Comparison of ENCODE assay signal across 25 cellular contexts in genomic region chr9:120177121-120177520, GRCh38.
"Had no signal": no experiment of that assay in that cellular context is flagged by ENCODE, and none has a peak within 500 bp of the region (broad histone marks: within the 10 kb centered on the region; RNA-seq: fewer than 3 reads in every experiment).

No MANE protein-coding gene starts in this region.

- H3K9me3 ChIP-seq: left ventricle myocardium inferior, neutrophil, right atrium auricular region, uterus had no signal

- H3K27ac Mint-ChIP-seq: immature natural killer cell; mesothelial cell of epicardium; naive B cell; natural killer cell; nephron progenitor cell; neural progenitor cell; stimulated activated effector memory CD8-positive, alpha-beta T cell treated with anti-CD3 and anti-CD28 coated beads, Interleukin-12 subunit alpha, Interleukin-12 subunit beta, amount 100 ng/mL, for 72 hours; stimulated activated naive CD8-positive, alpha-beta T cell treated with anti-CD3 and anti-CD28 coated beads, Interleukin-15, amount 100 ng/mL, for 72 hours; type B pancreatic cell had no signal

- H3K27me3 ChIP-seq: neural progenitor cell, neutrophil, right atrium auricular region, sigmoid colon, spleen, tibial nerve, uterus had no signal

- DNase-seq: hippocampal formation; immature natural killer cell; left ventricle myocardium inferior; mesendoderm; naive B cell; natural killer cell; nephron progenitor cell; occipital lobe; sigmoid colon; small intestine; spleen; stimulated activated CD4-positive, alpha-beta T cell treated with anti-CD3 and anti-CD28 coated beads, Interleukin-4, amount 100 ng/mL, for 24 hours; stimulated activated naive CD4-positive, alpha-beta T cell treated with Interleukin-2 at 50 U/mL for 16 hours; stimulated activated naive CD8-positive, alpha-beta T cell treated with anti-CD3 and anti-CD28 coated beads, Interleukin-15, amount 100 ng/mL, for 72 hours; uterus had no signal

- H3K9ac ChIP-seq: neural progenitor cell, parathyroid adenoma had no signal

- ATAC-seq: natural killer cell; stimulated activated effector memory CD8-positive, alpha-beta T cell treated with anti-CD3 and anti-CD28 coated beads, Interleukin-12 subunit alpha, Interleukin-12 subunit beta, amount 100 ng/mL, for 72 hours; stimulated activated naive CD8-positive, alpha-beta T cell treated with anti-CD3 and anti-CD28 coated beads, Interleukin-15, amount 100 ng/mL, for 72 hours had no signal

- H3K4me3 Mint-ChIP-seq: immature natural killer cell; mesothelial cell of epicardium; naive B cell; natural killer cell; nephron progenitor cell; neural progenitor cell; stimulated activated effector memory CD8-positive, alpha-beta T cell treated with anti-CD3 and anti-CD28 coated beads, Interleukin-12 subunit alpha, Interleukin-12 subunit beta, amount 100 ng/mL, for 72 hours; stimulated activated naive CD8-positive, alpha-beta T cell treated with anti-CD3 and anti-CD28 coated beads, Interleukin-15, amount 100 ng/mL, for 72 hours; type B pancreatic cell had no signal

- H3K79me2 ChIP-seq: parathyroid adenoma had no signal

- H3K4me2 ChIP-seq: neural progenitor cell had no signal

- H3K4me1 Mint-ChIP-seq: immature natural killer cell; mesothelial cell of epicardium; naive B cell; natural killer cell; nephron progenitor cell; neural progenitor cell; stimulated activated effector memory CD8-positive, alpha-beta T cell treated with anti-CD3 and anti-CD28 coated beads, Interleukin-12 subunit alpha, Interleukin-12 subunit beta, amount 100 ng/mL, for 72 hours; stimulated activated naive CD8-positive, alpha-beta T cell treated with anti-CD3 and anti-CD28 coated beads, Interleukin-15, amount 100 ng/mL, for 72 hours had no signal

- H3K36me3 Mint-ChIP-seq: immature natural killer cell; mesothelial cell of epicardium; naive B cell; natural killer cell; neural progenitor cell; stimulated activated effector memory CD8-positive, alpha-beta T cell treated with anti-CD3 and anti-CD28 coated beads, Interleukin-12 subunit alpha, Interleukin-12 subunit beta, amount 100 ng/mL, for 72 hours; type B pancreatic cell had no signal

- H2AFZ ChIP-seq: neural progenitor cell, parathyroid adenoma had no signal

- H3K27ac ChIP-seq: left ventricle myocardium inferior, neural progenitor cell, neutrophil, parathyroid adenoma, right atrium auricular region, sigmoid colon, spleen, tibial nerve, uterus had no signal

- H3K9me3 Mint-ChIP-seq: neural progenitor cell, type B pancreatic cell had no signal

- H3K36me3 ChIP-seq: left ventricle myocardium inferior, neural progenitor cell, neutrophil, right atrium auricular region, sigmoid colon, spleen, tibial nerve, uterus had no signal

- FAIRE-seq: islet of Langerhans, small intestine had no signal

- H3K4me3 ChIP-seq: left ventricle myocardium inferior, lung, neural progenitor cell, right atrium auricular region, sigmoid colon, spleen, tibial nerve, uterus had no signal

- H3K4me1 ChIP-seq: left ventricle myocardium inferior, neural progenitor cell, parathyroid adenoma, right atrium auricular region, sigmoid colon, spleen, tibial nerve, uterus had no signal
